21 cellular contexts compared by ENCODE assay signal in genomic region chr17:78001612-78002011, GRCh38.
"Had no signal": no experiment of that assay in that cellular context is flagged by ENCODE, and none has a peak within 500 bp of the region (broad histone marks: within the 10 kb centered on the region; RNA-seq: fewer than 3 reads in every experiment).

No MANE protein-coding gene starts in this region.

- H3K9me3 Mint-ChIP-seq: activated CD4-positive, alpha-beta memory T cell treated with anti-CD3 and anti-CD28 coated beads for 36 hours; activated CD4-positive, alpha-beta T cell treated with anti-CD3 and anti-CD28 coated beads, Interleukin-2, amount 10 ng/mL, durations not matched to agents 7 days and 5 days; activated naive CD8-positive, alpha-beta T cell treated with anti-CD3 and anti-CD28 coated beads, Interleukin-2, amount 10 ng/mL, durations not matched to agents 7 days and 5 days; activated T-cell treated with anti-CD3 and anti-CD28 coated beads, Interleukin-2, amount 50 U/mL, for 4 hours; T-helper 1 cell treated with Interleukin-12 subunit alpha and Interleukin-12 subunit beta and Interleukin-4 antibody, amounts not matched to agents 30 μg/mL and 1 μg/mL, for 36 hours had no signal

- H3K36me3 ChIP-seq: breast epithelium had no signal

- H3K4me3 ChIP-seq: breast epithelium had no signal

- ATAC-seq: activated T-cell treated with anti-CD3 and anti-CD28 coated beads, Interleukin-2, amount 50 U/mL, for 4 hours had no signal

- H3K27ac Mint-ChIP-seq: activated CD4-positive, alpha-beta memory T cell treated with anti-CD3 and anti-CD28 coated beads for 36 hours; activated CD4-positive, alpha-beta T cell treated with anti-CD3 and anti-CD28 coated beads, Interleukin-2, amount 10 ng/mL, durations not matched to agents 7 days and 5 days; activated naive CD8-positive, alpha-beta T cell treated with anti-CD3 and anti-CD28 coated beads, Interleukin-2, amount 10 ng/mL, durations not matched to agents 7 days and 5 days; T-helper 1 cell treated with Interleukin-12 subunit alpha and Interleukin-12 subunit beta and Interleukin-4 antibody, amounts not matched to agents 30 μg/mL and 1 μg/mL, for 36 hours had no signal

- H3K4me3 Mint-ChIP-seq: activated CD4-positive, alpha-beta memory T cell treated with anti-CD3 and anti-CD28 coated beads for 36 hours; activated CD4-positive, alpha-beta T cell treated with anti-CD3 and anti-CD28 coated beads, Interleukin-2, amount 10 ng/mL, durations not matched to agents 7 days and 5 days; activated naive CD8-positive, alpha-beta T cell treated with anti-CD3 and anti-CD28 coated beads, Interleukin-2, amount 10 ng/mL, durations not matched to agents 7 days and 5 days; activated T-cell treated with anti-CD3 and anti-CD28 coated beads, Interleukin-2, amount 50 U/mL, for 4 hours; T-helper 1 cell treated with Interleukin-12 subunit alpha and Interleukin-12 subunit beta and Interleukin-4 antibody, amounts not matched to agents 30 μg/mL and 1 μg/mL, for 36 hours had no signal

- H3K9me3 ChIP-seq: breast epithelium had no signal

- H3K4me1 ChIP-seq: breast epithelium had no signal

- DNase-seq: activated CD4-positive, alpha-beta memory T cell treated with anti-CD3 and anti-CD28 coated beads for 36 hours; activated CD4-positive, alpha-beta T cell treated with anti-CD3 and anti-CD28 coated beads, Interleukin-2, amount 10 ng/mL, durations not matched to agents 7 days and 5 days; activated CD4-positive, CD25-positive, alpha-beta regulatory T cell; activated CD8-positive, alpha-beta memory T cell treated with anti-CD3 and anti-CD28 coated beads for 24 hours; activated effector memory CD4-positive, alpha-beta T cell treated with anti-CD3 and anti-CD28 coated beads, Interleukin-2, amount 50 U/mL, for 16 hours; activated naive CD4-positive, alpha-beta T cell treated with Interleukin-2 at 50 U/mL for 16 hours; activated naive CD8-positive, alpha-beta T cell treated with anti-CD3 and anti-CD28 coated beads, Interleukin-2, amount 10 ng/mL, durations not matched to agents 7 days and 5 days; activated T-cell treated with anti-CD3 and anti-CD28 coated beads, Interleukin-2, amount 50 U/mL, for 4 hours; aorta; central memory CD4-positive, alpha-beta T cell; KG1; NCI-H1048; NCI-H1694; NCI-H2029 treated with DMSO at 0.1 percent for 48 hours; NCI-H345; NCI-H526 treated with DMSO at 0.1 percent for 48 hours; SIG-M5; T-helper 9 cell had no signal

- H3K27ac ChIP-seq: breast epithelium, VCaP had no signal

- H3K27me3 ChIP-seq: breast epithelium had no signal

- H3K27me3 Mint-ChIP-seq: activated CD4-positive, alpha-beta memory T cell treated with anti-CD3 and anti-CD28 coated beads for 36 hours; activated CD4-positive, alpha-beta T cell treated with anti-CD3 and anti-CD28 coated beads, Interleukin-2, amount 10 ng/mL, durations not matched to agents 7 days and 5 days; activated naive CD8-positive, alpha-beta T cell treated with anti-CD3 and anti-CD28 coated beads, Interleukin-2, amount 10 ng/mL, durations not matched to agents 7 days and 5 days had no signal
